1 cellular context compared by ENCODE assay signal in genomic region chr20:48843896-48844295, GRCh38. TPM values are rescaled to one million over a fixed set of nuclear protein-coding genes. Genes with fewer than 3 reads are reported as not detected.
"Had no signal": no experiment of that assay in that cellular context is flagged by ENCODE, and none has a peak within 500 bp of the region (broad histone marks: within the 10 kb centered on the region; RNA-seq: fewer than 3 reads in every experiment).

No MANE protein-coding gene starts in this region.

RNA-seq across cellular contexts. Expression of gene PREX1, which starts 16.1 kb away (rescaled TPM):
- total RNA-seq: MCF 10A had no signal
